22 cellular contexts compared by ENCODE assay signal in genomic region chr7:152869677-152870051, GRCh38.
DNase-seq lines count a peak whose midpoint lies in the region; ATAC-seq, FAIRE-seq and TF ChIP-seq lines count a peak whose summit lies in the region.
"Had no signal": no experiment of that assay in that cellular context is flagged by ENCODE, and none has a peak within 500 bp of the region (broad histone marks: within the 10 kb centered on the region; RNA-seq: fewer than 3 reads in every experiment).

No MANE protein-coding gene starts in this region.

- no peak for TF ChIP-seq CTCF in kidney (IDR thresholded peaks at IDR 0.05; ENCODE audit: borderline replicate concordance, extremely low read depth, insufficient read depth)
- TF ChIP-seq CTCF in upper lobe of right lung (IDR thresholded peaks at IDR 0.05): no peak

- no peaks in the 10 kb centered on the region for H3K9me3 ChIP-seq in kidney (ENCODE audit: control insufficient read depth in 1 of 2, low read length in 2 of 2)
- no peaks in the 10 kb centered on the region for H3K9me3 ChIP-seq in upper lobe of right lung
- H3K9me3 ChIP-seq: A549, Caco-2 had no signal

- CTCF ChIA-PET in activated CD8-positive, alpha-beta memory T cell treated with anti-CD3 and anti-CD28 coated beads, Interleukin-2, amount 10 ng/mL, durations not matched to agents 7 days and 5 days (lab: Charles Lee): no interaction called here

- no peak overlapping the region for H3K27ac Mint-ChIP-seq in activated CD8-positive, alpha-beta memory T cell treated with anti-CD3 and anti-CD28 coated beads, Interleukin-2, amount 10 ng/mL, durations not matched to agents 7 days and 5 days
- H3K27ac Mint-ChIP-seq: CD4-positive, alpha-beta T cell; GM23338 had no signal

- FAIRE-seq in kidney (lab: Jason Lieb, UNC): no peak
- FAIRE-seq: A549, D721Med, G401.6, GM12892, GM18507, H54, HTR-8/SVneo had no signal

- H3K4me1 Mint-ChIP-seq in activated CD8-positive, alpha-beta memory T cell treated with anti-CD3 and anti-CD28 coated beads, Interleukin-2, amount 10 ng/mL, durations not matched to agents 7 days and 5 days: peaks cover 2% of the 10 kb centered on the region
- H3K4me1 Mint-ChIP-seq: GM23338 had no signal

- H3K9ac ChIP-seq in kidney (ENCODE audit: low read length in 2 of 2): no peak overlapping the region

- H3K27me3 ChIP-seq in upper lobe of right lung: no peaks in the 10 kb centered on the region

- H3K36me3 ChIP-seq in kidney (ENCODE audit: control insufficient read depth in 1 of 2, insufficient read depth in 2 of 2, low read length in 2 of 2): no peaks in the 10 kb centered on the region
- H3K36me3 ChIP-seq in upper lobe of right lung: no peaks in the 10 kb centered on the region

- ATAC-seq in activated CD8-positive, alpha-beta memory T cell treated with anti-CD3 and anti-CD28 coated beads, Interleukin-2, amount 10 ng/mL, durations not matched to agents 7 days and 5 days: no peak
- ATAC-seq in upper lobe of right lung: no peak
- ATAC-seq: A549, GM23338 had no signal

- no peaks in the 10 kb centered on the region for H3K36me3 Mint-ChIP-seq in activated CD8-positive, alpha-beta memory T cell treated with anti-CD3 and anti-CD28 coated beads, Interleukin-2, amount 10 ng/mL, durations not matched to agents 7 days and 5 days

- H3K27ac ChIP-seq in kidney (ENCODE audit: low read depth in 2 of 2, low read length in 2 of 2) (no peak overlapping the region), upper lobe of right lung (no peak overlapping the region)
- H3K27ac ChIP-seq: 22Rv1, A549, C4-2B had no signal

- H3K4me3 ChIP-seq in kidney (ENCODE audit: low read length in 2 of 2) (no peak overlapping the region), upper lobe of right lung (no peak overlapping the region)
- H3K4me3 ChIP-seq: A549, GM23338 had no signal

- H3K4me3 Mint-ChIP-seq in activated CD8-positive, alpha-beta memory T cell treated with anti-CD3 and anti-CD28 coated beads, Interleukin-2, amount 10 ng/mL, durations not matched to agents 7 days and 5 days: no peak overlapping the region
- H3K4me3 Mint-ChIP-seq: CD4-positive, alpha-beta T cell; GM23338 had no signal

- H3K4me1 ChIP-seq in kidney (ENCODE audit: control insufficient read depth in 1 of 2, insufficient read depth in 1 of 2, low read depth in 1 of 2, low read length in 2 of 2) (no peaks in the 10 kb centered on the region), upper lobe of right lung (no peaks in the 10 kb centered on the region)
- H3K4me1 ChIP-seq: A549, Caco-2 had no signal

- H3K9me3 Mint-ChIP-seq in activated CD8-positive, alpha-beta memory T cell treated with anti-CD3 and anti-CD28 coated beads, Interleukin-2, amount 10 ng/mL, durations not matched to agents 7 days and 5 days (ENCODE audit: low read depth): no peaks in the 10 kb centered on the region
- H3K9me3 Mint-ChIP-seq: CD4-positive, alpha-beta T cell; GM23338 had no signal

- no peaks in the 10 kb centered on the region for H3K27me3 Mint-ChIP-seq in activated CD8-positive, alpha-beta memory T cell treated with anti-CD3 and anti-CD28 coated beads, Interleukin-2, amount 10 ng/mL, durations not matched to agents 7 days and 5 days
- H3K27me3 Mint-ChIP-seq: CD4-positive, alpha-beta T cell had no signal

- DNase-seq in activated CD8-positive, alpha-beta memory T cell treated with anti-CD3 and anti-CD28 coated beads for 24 hours: peak; percentile 47
- DNase-seq in activated CD8-positive, alpha-beta memory T cell treated with anti-CD3 and anti-CD28 coated beads, Interleukin-2, amount 10 ng/mL, durations not matched to agents 7 days and 5 days: no peak
- peak; percentile 49 for DNase-seq in activated effector memory CD4-positive, alpha-beta T cell treated with anti-CD3 and anti-CD28 coated beads, Interleukin-2, amount 50 U/mL, for 16 hours
- no peak for DNase-seq in activated effector memory CD4-positive, alpha-beta T cell treated with Interleukin-2 at 50 U/mL for 16 hours
- DNase-seq in kidney: peak; percentile 46
- peak; percentile 43 for DNase-seq in upper lobe of right lung
- DNase-seq in GM03348 (ENCODE audit: low spot score): no peak
- DNase-seq: AML-193; CD4-positive, alpha-beta T cell; HCEC 1CT; IMR-90 had no signal

- intact Hi-C loops in kidney (cut with DNase I): no loop called here
- intact Hi-C loops in upper lobe of right lung (cut with DNase I): no loop called here

Comparison
In these comparisons a context has a peak if more than half of its experiments do, and no peak if none do; other contexts are left out.
1. DNase-seq: peak in activated CD8-positive, alpha-beta memory T cell treated with anti-CD3 and anti-CD28 coated beads for 24 hours (single experiment), activated effector memory CD4-positive, alpha-beta T cell treated with anti-CD3 and anti-CD28 coated beads, Interleukin-2, amount 50 U/mL, for 16 hours (single experiment), kidney (single experiment) and upper lobe of right lung (single experiment); none in activated CD8-positive, alpha-beta memory T cell treated with anti-CD3 and anti-CD28 coated beads, Interleukin-2, amount 10 ng/mL, durations not matched to agents 7 days and 5 days (single experiment), activated effector memory CD4-positive, alpha-beta T cell treated with Interleukin-2 at 50 U/mL for 16 hours (single experiment) and GM03348 (single experiment).